Comparison of ENCODE assay signal across 23 cellular contexts in the genomic region with DNA sequence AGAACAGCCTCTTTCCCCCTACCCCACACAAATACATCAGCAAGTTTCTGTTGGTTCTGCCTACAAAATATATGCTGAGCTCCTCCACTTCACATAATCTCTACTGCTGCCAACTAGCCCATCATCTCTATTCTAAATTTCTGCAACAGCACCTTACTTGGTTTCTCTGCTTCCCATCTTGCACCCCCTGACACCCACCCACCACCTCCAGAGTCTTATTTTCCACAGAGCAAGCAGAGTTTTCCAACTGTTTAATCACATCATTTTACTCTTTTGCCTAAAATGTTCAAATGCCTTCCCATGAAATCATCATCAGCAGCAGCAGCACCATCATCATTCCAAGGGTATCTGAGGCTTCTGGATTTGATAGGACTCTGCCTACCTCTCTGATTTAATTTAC.
"Had no signal": no experiment of that assay in that cellular context is flagged by ENCODE, and none has a peak within 500 bp of the region (broad histone marks: within the 10 kb centered on the region; RNA-seq: fewer than 3 reads in every experiment).

No MANE protein-coding gene starts in this region.

- H3K36me3 Mint-ChIP-seq: mesothelial cell of epicardium, naive B cell had no signal

- H3K4me1 ChIP-seq: esophagus squamous epithelium, gastrocnemius medialis, left lung, lower lobe of right lung had no signal

- H3K27ac ChIP-seq: coronary artery, epithelial cell of prostate, esophagus squamous epithelium, gastrocnemius medialis, heart right ventricle, left lung, lower lobe of right lung had no signal

- ATAC-seq: effector memory CD8-positive, alpha-beta T cell; esophagus mucosa; gastrocnemius medialis; heart right ventricle; left cardiac atrium; left lung; left ventricle myocardium superior; lower lobe of right lung; mucosa of descending colon had no signal

- H3K27me3 Mint-ChIP-seq: dendritic cell treated with granulocyte-macrophage colony-stimulating factor and Interleukin-4, amounts not matched to agents 40 ng/mL and 50 ng/mL, for 4 days; effector memory CD8-positive, alpha-beta T cell; naive B cell had no signal

- H3K4me3 Mint-ChIP-seq: dendritic cell treated with granulocyte-macrophage colony-stimulating factor and Interleukin-4, amounts not matched to agents 40 ng/mL and 50 ng/mL, for 4 days; effector memory CD8-positive, alpha-beta T cell; endodermal cell; mesothelial cell of epicardium; naive B cell had no signal

- H3K9me3 ChIP-seq: esophagus squamous epithelium, gastrocnemius medialis, heart right ventricle, left lung, lower lobe of right lung, mucosa of descending colon had no signal

- DNase-seq: effector CD8-positive, alpha-beta T cell; effector memory CD8-positive, alpha-beta T cell; endodermal cell; erythroblast; esophagus squamous epithelium; foreskin fibroblast; foreskin melanocyte; gastrocnemius medialis; glutamatergic neuron; heart right ventricle; hippocampal formation; left cardiac atrium; left lung; left ventricle myocardium superior; lower lobe of right lung; mesenchymal stem cell; mucosa of descending colon; naive B cell had no signal

- H3K36me3 ChIP-seq: esophagus squamous epithelium, gastrocnemius medialis, heart right ventricle, left lung, lower lobe of right lung had no signal

- H3K4me1 Mint-ChIP-seq: endodermal cell, mesothelial cell of epicardium, naive B cell had no signal

- H3K9me3 Mint-ChIP-seq: endodermal cell, mesothelial cell of epicardium had no signal

- H3K27ac Mint-ChIP-seq: dendritic cell treated with granulocyte-macrophage colony-stimulating factor and Interleukin-4, amounts not matched to agents 40 ng/mL and 50 ng/mL, for 4 days; effector memory CD8-positive, alpha-beta T cell; endodermal cell; mesothelial cell of epicardium had no signal

- H3K27me3 ChIP-seq: esophagus squamous epithelium, gastrocnemius medialis, heart right ventricle, left lung had no signal

- H3K4me3 ChIP-seq: coronary artery, esophagus squamous epithelium, gastrocnemius medialis, heart right ventricle, left lung, lower lobe of right lung, mucosa of descending colon had no signal
